9 cellular contexts compared by ENCODE assay signal in the genomic region with DNA sequence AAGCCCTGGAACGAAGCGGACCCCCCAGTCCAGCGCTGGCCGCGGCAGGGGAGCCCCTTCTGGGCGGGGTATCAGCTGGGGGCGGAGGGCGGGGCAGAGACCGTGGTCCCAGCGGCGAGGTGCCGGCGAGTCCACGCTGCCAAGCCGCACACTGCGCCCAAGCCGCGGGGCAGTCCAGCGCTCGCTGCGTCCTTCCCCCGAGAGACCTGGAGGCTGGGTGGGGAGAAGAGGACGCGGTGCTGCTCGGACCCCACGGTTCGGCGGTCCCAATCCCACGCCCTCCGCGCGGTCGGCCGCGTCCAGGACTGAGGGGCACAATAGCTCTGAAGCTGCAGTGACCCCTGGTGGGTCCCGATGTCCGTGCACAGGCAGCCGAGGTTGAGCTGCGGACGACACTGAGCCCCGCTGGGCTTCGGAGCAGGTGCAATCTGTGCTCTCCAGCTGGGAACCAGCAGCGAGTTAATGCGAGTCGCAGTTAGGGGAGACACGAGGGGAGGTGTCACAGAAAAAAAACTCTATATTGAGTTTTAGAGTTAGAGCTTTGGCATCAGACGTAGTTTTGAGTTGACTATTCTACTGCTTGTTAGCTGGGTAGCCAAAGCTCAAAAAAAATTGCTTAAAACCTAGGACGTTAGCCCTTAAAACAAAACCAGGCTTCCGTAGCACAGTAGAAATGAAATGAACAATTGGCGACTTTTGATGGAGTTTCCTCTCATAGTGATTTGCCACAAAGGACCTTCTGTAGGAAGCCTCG. TPM values are rescaled to one million over a fixed set of nuclear protein-coding genes. Genes with fewer than 3 reads are reported as not detected.
DNase-seq lines count a peak whose midpoint lies in the region; ATAC-seq and TF ChIP-seq lines count a peak whose summit lies in the region.
"Had no signal": no experiment of that assay in that cellular context is flagged by ENCODE, and none has a peak within 500 bp of the region (broad histone marks: within the 10 kb centered on the region; RNA-seq: fewer than 3 reads in every experiment).

No MANE protein-coding gene starts in this region.

- H3K9me3 Mint-ChIP-seq in activated T-helper 17 cell treated with anti-CD3 and anti-CD28 coated beads, Interleukin-2, amount 50 U/mL, for 72 hours, result peaks cover 6% of the 10 kb centered on the region
- no peaks in the 10 kb centered on the region for H3K9me3 Mint-ChIP-seq in nephron progenitor cell
- H3K9me3 Mint-ChIP-seq: activated naive CD4-positive, alpha-beta T cell treated with anti-CD3 and anti-CD28 coated beads, Interleukin-2, amount 50 U/mL, for 24 hours had no signal

- H3K4me3 Mint-ChIP-seq in activated T-helper 17 cell treated with anti-CD3 and anti-CD28 coated beads, Interleukin-2, amount 50 U/mL, for 72 hours, result peak overlapping the region; percentile 10
- H3K4me3 Mint-ChIP-seq in nephron progenitor cell, result peak overlapping the region; percentile 84

- no peaks in the 10 kb centered on the region for H3K36me3 Mint-ChIP-seq in activated T-helper 17 cell treated with anti-CD3 and anti-CD28 coated beads, Interleukin-2, amount 50 U/mL, for 72 hours (ENCODE audit: low read depth)
- H3K36me3 Mint-ChIP-seq in nephron progenitor cell (ENCODE audit: low read depth), result no peaks in the 10 kb centered on the region
- H3K36me3 Mint-ChIP-seq: activated naive CD4-positive, alpha-beta T cell treated with anti-CD3 and anti-CD28 coated beads, Interleukin-2, amount 50 U/mL, for 24 hours had no signal

- H3K4me1 Mint-ChIP-seq in activated T-helper 17 cell treated with anti-CD3 and anti-CD28 coated beads, Interleukin-2, amount 50 U/mL, for 72 hours, result peaks cover 7% of the 10 kb centered on the region
- H3K4me1 Mint-ChIP-seq in nephron progenitor cell, result peaks cover 8% of the 10 kb centered on the region

- DNase-seq in COLO829 (ENCODE audit: low spot score) (peak; percentile 23), NCI-H446 treated with DMSO at 0.1 percent for 48 hours (lab: John Stamatoyannopoulos, UW) (peak; percentile 23), germinal center (ENCODE audit: low spot score) (peak; percentile 74), nephron progenitor cell (peak; percentile 87), NK-92 (lab: John Stamatoyannopoulos, UW; ENCODE audit: unreplicated experiment) (no peak)

- TF ChIP-seq CTCF in nephron progenitor cell (IDR thresholded peaks at IDR 0.05), result peak; percentile 83

- peaks cover 41% of the 10 kb centered on the region for H3K27me3 Mint-ChIP-seq in activated T-helper 17 cell treated with anti-CD3 and anti-CD28 coated beads, Interleukin-2, amount 50 U/mL, for 72 hours
- peaks cover 94% of the 10 kb centered on the region for H3K27me3 Mint-ChIP-seq in nephron progenitor cell (ENCODE audit: low read depth, poor library complexity)

- ATAC-seq in GM19025 (IDR thresholded peaks at IDR 0.05; ENCODE audit: low read depth, unreplicated experiment) (peak; percentile 75), HG03139 (IDR thresholded peaks at IDR 0.05; ENCODE audit: unreplicated experiment) (peak; percentile 87)
- ATAC-seq in activated T-helper 17 cell treated with anti-CD3 and anti-CD28 coated beads, Interleukin-2, amount 50 U/mL, for 72 hours (replicated peaks), result peak; percentile 63

- no peak overlapping the region for H3K27ac Mint-ChIP-seq in activated T-helper 17 cell treated with anti-CD3 and anti-CD28 coated beads, Interleukin-2, amount 50 U/mL, for 72 hours
- no peak overlapping the region for H3K27ac Mint-ChIP-seq in nephron progenitor cell
- H3K27ac Mint-ChIP-seq: activated naive CD4-positive, alpha-beta T cell treated with anti-CD3 and anti-CD28 coated beads, Interleukin-2, amount 50 U/mL, for 24 hours had no signal

RNA-seq across cellular contexts. Expression of gene EPB41L4A, which starts 1.2 kb away (rescaled TPM):
- under 1 TPM; 0.30 to 0.85 TPM for total RNA-seq in activated T-helper 17 cell treated with anti-CD3 and anti-CD28 coated beads, Interleukin-2, amount 50 U/mL, for 72 hours
